ENCODE assay signal across 1 cellular context in the genomic region with DNA sequence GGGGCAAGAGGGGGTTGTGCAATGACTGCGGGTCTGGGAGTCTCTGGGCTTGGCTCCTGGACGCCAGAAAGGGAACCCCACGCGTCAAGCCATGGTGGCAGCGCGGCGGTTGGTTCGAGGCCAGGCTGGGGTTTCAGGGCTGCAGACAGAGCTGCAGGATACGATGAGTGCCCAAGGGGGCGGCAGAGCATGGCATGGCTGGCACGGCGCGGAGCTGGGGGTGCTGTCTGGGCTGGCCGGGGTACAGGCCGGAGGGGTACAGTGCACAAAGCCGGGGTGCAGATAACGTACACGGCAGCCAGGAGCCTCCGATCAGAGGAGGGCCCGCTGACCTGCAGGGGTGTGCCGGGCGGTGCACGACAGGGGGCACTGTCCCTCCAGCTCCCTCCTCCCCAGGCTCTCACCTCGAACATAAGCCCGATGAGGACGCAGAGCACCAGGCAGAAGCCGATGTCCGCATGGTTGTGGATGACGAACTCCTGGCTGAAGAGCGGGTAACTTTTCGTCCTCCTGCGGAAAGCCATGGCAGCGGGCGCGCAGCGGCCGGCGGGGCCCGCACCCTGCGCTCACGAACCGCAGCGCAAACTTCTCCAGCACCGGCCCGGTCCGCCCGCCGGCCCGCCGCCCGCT.
TF ChIP-seq lines count a peak whose summit lies in the region.

No MANE protein-coding gene starts in this region.

TF ChIP-seq in GM12878, 131 proteins besides CTCF, POLR2A, EP300 and RAD21 (continued from another document):
- TF ChIP-seq SMARCA5 (IDR thresholded peaks at IDR 0.05): peak; percentile 10; the same call in 1 of the 2 replicates
- no peak for TF ChIP-seq TCF3 (IDR thresholded peaks at IDR 0.05; ENCODE audit: borderline replicate concordance, insufficient read depth, low read depth, low read length)
- peak; percentile 82; the same call in 1 of the 2 replicates for TF ChIP-seq CBX5 (IDR thresholded peaks at IDR 0.05; ENCODE audit: low read depth)
- no peak for TF ChIP-seq ZNF274 (IDR thresholded peaks at IDR 0.05; ENCODE audit: insufficient read depth, insufficient read length)
- TF ChIP-seq, protein P1, sequence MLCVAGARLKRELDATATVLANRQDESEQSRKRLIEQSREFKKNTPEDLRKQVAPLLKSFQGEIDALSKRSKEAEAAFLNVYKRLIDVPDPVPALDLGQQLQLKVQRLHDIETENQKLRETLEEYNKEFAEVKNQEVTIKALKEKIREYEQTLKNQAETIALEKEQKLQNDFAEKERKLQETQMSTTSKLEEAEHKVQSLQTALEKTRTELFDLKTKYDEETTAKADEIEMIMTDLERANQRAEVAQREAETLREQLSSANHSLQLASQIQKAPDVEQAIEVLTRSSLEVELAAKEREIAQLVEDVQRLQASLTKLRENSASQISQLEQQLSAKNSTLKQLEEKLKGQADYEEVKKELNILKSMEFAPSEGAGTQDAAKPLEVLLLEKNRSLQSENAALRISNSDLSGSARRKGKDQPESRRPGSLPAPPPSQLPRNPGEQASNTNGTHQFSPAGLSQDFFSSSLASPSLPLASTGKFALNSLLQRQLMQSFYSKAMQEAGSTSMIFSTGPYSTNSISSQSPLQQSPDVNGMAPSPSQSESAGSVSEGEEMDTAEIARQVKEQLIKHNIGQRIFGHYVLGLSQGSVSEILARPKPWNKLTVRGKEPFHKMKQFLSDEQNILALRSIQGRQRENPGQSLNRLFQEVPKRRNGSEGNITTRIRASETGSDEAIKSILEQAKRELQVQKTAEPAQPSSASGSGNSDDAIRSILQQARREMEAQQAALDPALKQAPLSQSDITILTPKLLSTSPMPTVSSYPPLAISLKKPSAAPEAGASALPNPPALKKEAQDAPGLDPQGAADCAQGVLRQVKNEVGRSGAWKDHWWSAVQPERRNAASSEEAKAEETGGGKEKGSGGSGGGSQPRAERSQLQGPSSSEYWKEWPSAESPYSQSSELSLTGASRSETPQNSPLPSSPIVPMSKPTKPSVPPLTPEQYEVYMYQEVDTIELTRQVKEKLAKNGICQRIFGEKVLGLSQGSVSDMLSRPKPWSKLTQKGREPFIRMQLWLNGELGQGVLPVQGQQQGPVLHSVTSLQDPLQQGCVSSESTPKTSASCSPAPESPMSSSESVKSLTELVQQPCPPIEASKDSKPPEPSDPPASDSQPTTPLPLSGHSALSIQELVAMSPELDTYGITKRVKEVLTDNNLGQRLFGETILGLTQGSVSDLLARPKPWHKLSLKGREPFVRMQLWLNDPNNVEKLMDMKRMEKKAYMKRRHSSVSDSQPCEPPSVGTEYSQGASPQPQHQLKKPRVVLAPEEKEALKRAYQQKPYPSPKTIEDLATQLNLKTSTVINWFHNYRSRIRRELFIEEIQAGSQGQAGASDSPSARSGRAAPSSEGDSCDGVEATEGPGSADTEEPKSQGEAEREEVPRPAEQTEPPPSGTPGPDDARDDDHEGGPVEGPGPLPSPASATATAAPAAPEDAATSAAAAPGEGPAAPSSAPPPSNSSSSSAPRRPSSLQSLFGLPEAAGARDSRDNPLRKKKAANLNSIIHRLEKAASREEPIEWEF (IDR thresholded peaks at IDR 0.05; ENCODE audit: insufficient replicate concordance, low read depth, low read length): no peak
- no peak for TF ChIP-seq JUNB (IDR thresholded peaks at IDR 0.05)
- TF ChIP-seq NBN (IDR thresholded peaks at IDR 0.05): peak; percentile 35; the same call in 1 of the 2 replicates
- 0 out of 2 replicates have a peak, but pooled peaks have one; percentile 30 for TF ChIP-seq TCF12 (IDR thresholded peaks at IDR 0.05; ENCODE audit: low read depth, low read length)
- TF ChIP-seq RUNX3 (IDR thresholded peaks at IDR 0.05; ENCODE audit: low read length): peak; percentile 16; the same call in 1 of the 2 replicates
- TF ChIP-seq ATF7 (IDR thresholded peaks at IDR 0.05; ENCODE audit: low read depth): no peak
- TF ChIP-seq, protein P2, sequence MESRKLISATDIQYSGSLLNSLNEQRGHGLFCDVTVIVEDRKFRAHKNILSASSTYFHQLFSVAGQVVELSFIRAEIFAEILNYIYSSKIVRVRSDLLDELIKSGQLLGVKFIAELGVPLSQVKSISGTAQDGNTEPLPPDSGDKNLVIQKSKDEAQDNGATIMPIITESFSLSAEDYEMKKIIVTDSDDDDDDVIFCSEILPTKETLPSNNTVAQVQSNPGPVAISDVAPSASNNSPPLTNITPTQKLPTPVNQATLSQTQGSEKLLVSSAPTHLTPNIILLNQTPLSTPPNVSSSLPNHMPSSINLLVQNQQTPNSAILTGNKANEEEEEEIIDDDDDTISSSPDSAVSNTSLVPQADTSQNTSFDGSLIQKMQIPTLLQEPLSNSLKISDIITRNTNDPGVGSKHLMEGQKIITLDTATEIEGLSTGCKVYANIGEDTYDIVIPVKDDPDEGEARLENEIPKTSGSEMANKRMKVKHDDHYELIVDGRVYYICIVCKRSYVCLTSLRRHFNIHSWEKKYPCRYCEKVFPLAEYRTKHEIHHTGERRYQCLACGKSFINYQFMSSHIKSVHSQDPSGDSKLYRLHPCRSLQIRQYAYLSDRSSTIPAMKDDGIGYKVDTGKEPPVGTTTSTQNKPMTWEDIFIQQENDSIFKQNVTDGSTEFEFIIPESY (IDR thresholded peaks at IDR 0.05): no peak
- TF ChIP-seq CBX3 (IDR thresholded peaks at IDR 0.05; ENCODE audit: borderline replicate concordance, low read depth): no peak
- peak; percentile 3; the same call in 1 of the 2 replicates for TF ChIP-seq POLR2AphosphoS5 (IDR thresholded peaks at IDR 0.05; ENCODE audit: low read length)
- TF ChIP-seq RB1 (IDR thresholded peaks at IDR 0.05; ENCODE audit: borderline replicate concordance): peak; percentile 52; the same call in 1 of the 2 replicates
- no peak for TF ChIP-seq PAX8 (IDR thresholded peaks at IDR 0.05)
- TF ChIP-seq SMC3 (IDR thresholded peaks at IDR 0.05; ENCODE audit: borderline replicate concordance, low read length): 0 out of 2 replicates have a peak, but pooled peaks have one; percentile 19
- TF ChIP-seq, protein P3, sequence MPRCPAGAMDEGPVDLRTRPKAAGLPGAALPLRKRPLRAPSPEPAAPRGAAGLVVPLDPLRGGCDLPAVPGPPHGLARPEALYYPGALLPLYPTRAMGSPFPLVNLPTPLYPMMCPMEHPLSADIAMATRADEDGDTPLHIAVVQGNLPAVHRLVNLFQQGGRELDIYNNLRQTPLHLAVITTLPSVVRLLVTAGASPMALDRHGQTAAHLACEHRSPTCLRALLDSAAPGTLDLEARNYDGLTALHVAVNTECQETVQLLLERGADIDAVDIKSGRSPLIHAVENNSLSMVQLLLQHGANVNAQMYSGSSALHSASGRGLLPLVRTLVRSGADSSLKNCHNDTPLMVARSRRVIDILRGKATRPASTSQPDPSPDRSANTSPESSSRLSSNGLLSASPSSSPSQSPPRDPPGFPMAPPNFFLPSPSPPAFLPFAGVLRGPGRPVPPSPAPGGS (IDR thresholded peaks at IDR 0.05; ENCODE audit: borderline replicate concordance, insufficient read depth, low read depth, low read length, poor library complexity, severe bottlenecking): no peak
- TF ChIP-seq IKZF1 (conservative IDR thresholded peaks at IDR 0.05): peak; percentile 9; the same call in 1 of the 2 replicates
- TF ChIP-seq, protein P4, sequence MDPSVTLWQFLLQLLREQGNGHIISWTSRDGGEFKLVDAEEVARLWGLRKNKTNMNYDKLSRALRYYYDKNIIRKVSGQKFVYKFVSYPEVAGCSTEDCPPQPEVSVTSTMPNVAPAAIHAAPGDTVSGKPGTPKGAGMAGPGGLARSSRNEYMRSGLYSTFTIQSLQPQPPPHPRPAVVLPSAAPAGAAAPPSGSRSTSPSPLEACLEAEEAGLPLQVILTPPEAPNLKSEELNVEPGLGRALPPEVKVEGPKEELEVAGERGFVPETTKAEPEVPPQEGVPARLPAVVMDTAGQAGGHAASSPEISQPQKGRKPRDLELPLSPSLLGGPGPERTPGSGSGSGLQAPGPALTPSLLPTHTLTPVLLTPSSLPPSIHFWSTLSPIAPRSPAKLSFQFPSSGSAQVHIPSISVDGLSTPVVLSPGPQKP (IDR thresholded peaks at IDR 0.05; ENCODE audit: low read depth, low read length): 0 out of 2 replicates have a peak, but pooled peaks have one; percentile 19
- TF ChIP-seq ZNF217 (IDR thresholded peaks at IDR 0.05): no peak
- no peak for TF ChIP-seq SREBF2 (IDR thresholded peaks at IDR 0.05; ENCODE audit: low read length)
- TF ChIP-seq POLR2AphosphoS2 (IDR thresholded peaks at IDR 0.05; ENCODE audit: low read depth, low read length): no peak
- TF ChIP-seq, protein P5, sequence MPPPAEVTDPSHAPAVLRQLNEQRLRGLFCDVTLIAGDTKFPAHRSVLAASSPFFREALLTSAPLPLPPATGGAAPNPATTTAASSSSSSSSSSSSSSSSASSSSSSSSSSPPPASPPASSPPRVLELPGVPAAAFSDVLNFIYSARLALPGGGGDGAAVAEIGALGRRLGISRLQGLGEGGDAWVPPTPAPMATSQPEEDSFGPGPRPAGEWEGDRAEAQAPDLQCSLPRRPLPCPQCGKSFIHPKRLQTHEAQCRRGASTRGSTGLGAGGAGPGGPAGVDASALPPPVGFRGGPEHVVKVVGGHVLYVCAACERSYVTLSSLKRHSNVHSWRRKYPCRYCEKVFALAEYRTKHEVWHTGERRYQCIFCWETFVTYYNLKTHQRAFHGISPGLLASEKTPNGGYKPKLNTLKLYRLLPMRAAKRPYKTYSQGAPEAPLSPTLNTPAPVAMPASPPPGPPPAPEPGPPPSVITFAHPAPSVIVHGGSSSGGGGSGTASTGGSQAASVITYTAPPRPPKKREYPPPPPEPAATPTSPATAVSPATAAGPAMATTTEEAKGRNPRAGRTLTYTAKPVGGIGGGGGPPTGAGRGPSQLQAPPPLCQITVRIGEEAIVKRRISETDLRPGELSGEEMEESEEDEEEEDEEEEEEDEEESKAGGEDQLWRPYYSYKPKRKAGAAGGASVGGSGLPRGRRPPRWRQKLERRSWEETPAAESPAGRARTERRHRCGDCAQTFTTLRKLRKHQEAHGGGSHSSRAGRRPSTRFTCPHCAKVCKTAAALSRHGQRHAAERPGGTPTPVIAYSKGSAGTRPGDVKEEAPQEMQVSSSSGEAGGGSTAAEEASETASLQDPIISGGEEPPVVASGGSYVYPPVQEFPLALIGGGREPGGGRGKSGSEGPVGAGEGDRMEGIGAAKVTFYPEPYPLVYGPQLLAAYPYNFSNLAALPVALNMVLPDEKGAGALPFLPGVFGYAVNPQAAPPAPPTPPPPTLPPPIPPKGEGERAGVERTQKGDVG (CRISPR knock-in tag; IDR thresholded peaks at IDR 0.05): no peak
- TF ChIP-seq, protein P6, sequence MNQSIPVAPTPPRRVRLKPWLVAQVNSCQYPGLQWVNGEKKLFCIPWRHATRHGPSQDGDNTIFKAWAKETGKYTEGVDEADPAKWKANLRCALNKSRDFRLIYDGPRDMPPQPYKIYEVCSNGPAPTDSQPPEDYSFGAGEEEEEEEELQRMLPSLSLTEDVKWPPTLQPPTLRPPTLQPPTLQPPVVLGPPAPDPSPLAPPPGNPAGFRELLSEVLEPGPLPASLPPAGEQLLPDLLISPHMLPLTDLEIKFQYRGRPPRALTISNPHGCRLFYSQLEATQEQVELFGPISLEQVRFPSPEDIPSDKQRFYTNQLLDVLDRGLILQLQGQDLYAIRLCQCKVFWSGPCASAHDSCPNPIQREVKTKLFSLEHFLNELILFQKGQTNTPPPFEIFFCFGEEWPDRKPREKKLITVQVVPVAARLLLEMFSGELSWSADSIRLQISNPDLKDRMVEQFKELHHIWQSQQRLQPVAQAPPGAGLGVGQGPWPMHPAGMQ (IDR thresholded peaks at IDR 0.05; ENCODE audit: borderline replicate concordance): no peak
- no peak for TF ChIP-seq HDGF (IDR thresholded peaks at IDR 0.05)
- no peak for TF ChIP-seq SMAD5 (IDR thresholded peaks at IDR 0.05; ENCODE audit: low read depth)
